In the genomic region with DNA sequence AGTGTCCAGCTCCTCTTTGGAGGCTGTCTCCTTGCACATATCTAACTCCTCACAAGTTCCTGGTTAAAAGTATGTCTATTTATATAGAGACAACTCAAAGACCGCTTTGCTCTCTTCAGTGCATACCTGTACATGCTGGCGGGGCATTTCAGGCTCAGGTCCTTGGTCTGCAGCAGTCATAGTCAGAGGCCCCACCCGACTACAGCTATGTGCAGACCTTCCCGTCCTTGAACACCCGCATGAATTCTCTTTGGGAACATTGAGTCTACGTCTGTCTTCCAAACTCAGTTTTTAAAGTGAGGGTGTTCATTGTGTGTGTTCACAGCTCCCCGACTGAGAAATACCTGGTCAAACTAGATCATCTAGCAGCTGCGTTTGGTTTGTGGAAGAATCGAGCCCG, we compare ENCODE assay signal across 8 cellular contexts. TPM values are rescaled to one million over a fixed set of nuclear protein-coding genes. Genes with fewer than 3 reads are reported as not detected.
DNase-seq lines count a peak whose midpoint lies in the region; ATAC-seq and TF ChIP-seq lines count a peak whose summit lies in the region.

No MANE protein-coding gene starts in this region.

- intact Hi-C loops in mucosa of descending colon (cut with DNase I, micrococcal nuclease) = loop anchor here in 1 of 2 donors (10.0 kb wide), 1 partner anchor 61 kb away; no protein-coding TSS in a partner anchor

- TF ChIP-seq CTCF in brain microvascular endothelial cell (IDR thresholded peaks at IDR 0.05; ENCODE audit: low read depth, low read length, missing control alignments) = no peak
- no peak for TF ChIP-seq CTCF in mucosa of descending colon (IDR thresholded peaks at IDR 0.05)

- H3K27me3 ChIP-seq in ACC112 (ENCODE audit: insufficient read depth, low read length) = no peaks in the 10 kb centered on the region
- H3K27me3 ChIP-seq in HUES6 (ENCODE audit: control insufficient read depth, insufficient read depth, low read length) = peaks cover 28% of the 10 kb centered on the region
- no peaks in the 10 kb centered on the region for H3K27me3 ChIP-seq in brain microvascular endothelial cell (replicated peaks)
- H3K27me3 ChIP-seq in mucosa of rectum (ENCODE audit: control insufficient read depth in 2 of 2, insufficient read depth in 2 of 2, low read length in 2 of 2) = peaks cover 0 to 7% of the 10 kb centered on the region in 2 donors

- ATAC-seq in GM21423 (IDR thresholded peaks at IDR 0.05; ENCODE audit: unreplicated experiment) (no peak), mucosa of descending colon (no peak)

- H3K9ac ChIP-seq in HUES6 (ENCODE audit: low read length) (peak overlapping the region; percentile 93), mucosa of rectum (ENCODE audit: low read depth in 1 of 2, low read length in 2 of 2) (no peak overlapping the region)

- H3K36me3 ChIP-seq in ACC112 (ENCODE audit: insufficient read depth, low read length) = no peaks in the 10 kb centered on the region
- H3K36me3 ChIP-seq in HUES6 (ENCODE audit: control insufficient read depth, insufficient read depth, low read length) = no peaks in the 10 kb centered on the region
- no peaks in the 10 kb centered on the region for H3K36me3 ChIP-seq in brain microvascular endothelial cell (replicated peaks)
- H3K36me3 ChIP-seq in mucosa of rectum (ENCODE audit: control insufficient read depth in 2 of 2, insufficient read depth in 2 of 2, low read length in 2 of 2) = no peaks in the 10 kb centered on the region
- H3K36me3 ChIP-seq in mucosa of descending colon (ENCODE audit: low read depth) = no peaks in the 10 kb centered on the region

- H3K4me3 ChIP-seq in ACC112 (ENCODE audit: low read depth, low read length) (peak overlapping the region; percentile 77), HUES6 (ENCODE audit: low read depth, low read length) (peak overlapping the region; percentile 66), brain microvascular endothelial cell (ENCODE audit: low read depth, low read length) (peak overlapping the region; percentile 59), mucosa of rectum (ENCODE audit: low read length in 2 of 2) (peak overlapping the region; percentile 61 to 69), mucosa of descending colon (no peak overlapping the region)

- H3K27ac ChIP-seq in ACC112 (ENCODE audit: low read depth, low read length) (no peak overlapping the region), HUES6 (ENCODE audit: low read depth, low read length) (peak overlapping the region; percentile 28; the same call in 1 of the 2 replicates), brain microvascular endothelial cell (no peak overlapping the region), mucosa of rectum (ENCODE audit: low read depth in 2 of 2, low read length in 2 of 2) (no peak overlapping the region)

- H3K4me1 ChIP-seq in ACC112 (ENCODE audit: control insufficient read depth, insufficient read depth, low read length, unreplicated experiment) (peaks cover 9% of the 10 kb centered on the region), HUES6 (ENCODE audit: control insufficient read depth, insufficient read depth, low read length) (peaks cover 33% of the 10 kb centered on the region; the same call in 1 of the 2 replicates), mucosa of rectum (ENCODE audit: control insufficient read depth in 2 of 2, insufficient read depth in 2 of 2, low read length in 2 of 2) (peaks cover 10 to 16% of the 10 kb centered on the region in 2 donors), mucosa of descending colon (ENCODE audit: low read depth) (peaks cover 11% of the 10 kb centered on the region)

- peaks cover 72% of the 10 kb centered on the region for H3K79me2 ChIP-seq in ACC112 (ENCODE audit: control insufficient read depth, insufficient read depth, low read length, unreplicated experiment)

- in situ Hi-C loops in brain microvascular endothelial cell (cut with HindIII; ENCODE audit: low pct_ligation_motif_present, low sequenced_read_pairs) = no loop called here

- DNase-seq in brain microvascular endothelial cell (no peak), mucosa of descending colon (no peak), mucosa of gallbladder (ENCODE audit: low spot score) (no peak), NCI-H1930 (lab: John Stamatoyannopoulos, UW) (no peak)

- H2AFZ ChIP-seq in ACC112 (ENCODE audit: low read length, unreplicated experiment) = no peak overlapping the region

- H3K9me3 ChIP-seq in HUES6 (ENCODE audit: control insufficient read depth, insufficient read depth, low read depth, low read length) (no peaks in the 10 kb centered on the region), mucosa of rectum (ENCODE audit: control insufficient read depth in 2 of 2, low read length in 2 of 2) (no peaks in the 10 kb centered on the region), mucosa of descending colon (no peaks in the 10 kb centered on the region)

RNA-seq across cellular contexts. Expression of gene BCOR, which starts 4.2 kb away (rescaled TPM):
- total RNA-seq in mucosa of descending colon = 10 to 100 TPM; 18.7 to 26.3 (median 23.6) TPM
- total RNA-seq in mucosa of gallbladder = 25.8 TPM
